23 cellular contexts compared by ENCODE assay signal in genomic region chr2:54813584-54813983, GRCh38.
DNase-seq lines count a peak whose midpoint lies in the region; ATAC-seq, FAIRE-seq and TF ChIP-seq lines count a peak whose summit lies in the region.
"Had no signal": no experiment of that assay in that cellular context is flagged by ENCODE, and none has a peak within 500 bp of the region (broad histone marks: within the 10 kb centered on the region; RNA-seq: fewer than 3 reads in every experiment).

No MANE protein-coding gene starts in this region.

- H3K79me2 ChIP-seq in K562 (ENCODE audit: control insufficient read depth, insufficient read depth, low read length) (no peaks in the 10 kb centered on the region), H9 (ENCODE audit: insufficient read depth, low read length) (no peaks in the 10 kb centered on the region)

- intact Hi-C loops in K562 (cut with micrococcal nuclease) = no loop called here

- FAIRE-seq in K562 (lab: Jason Lieb, UNC) (no peak), urothelium cell line (lab: Jason Lieb, UNC) (peak; percentile 90)

- POLR2A ChIA-PET in K562 (lab: Yijun Ruan, JAX) = no interaction called here
- POLR2A ChIA-PET in T-cell (lab: Charles Lee) = no interaction called here

- H2BK5ac ChIP-seq in H9 (ENCODE audit: insufficient read length, low read length) = no peak overlapping the region

- no peak for ATAC-seq in K562
- ATAC-seq in foreskin keratinocyte = peak; percentile 40
- ATAC-seq in T-cell (replicated peaks in 1 of 4) = no peak
- ATAC-seq: GM23338, HCT116 had no signal

- H3K27me3 Mint-ChIP-seq in H9 (ENCODE audit: low read depth) = no peaks in the 10 kb centered on the region
- peaks cover 4 to 18% of the 10 kb centered on the region in 2 donors for H3K27me3 Mint-ChIP-seq in T-cell

- no peak overlapping the region for H3K4me3 ChIP-seq in K562
- H3K4me3 ChIP-seq: GM23338 had no signal

- H3T11ph ChIP-seq in H9 (ENCODE audit: low read length) = no peak overlapping the region

- no peak overlapping the region for H3K14ac ChIP-seq in H9 (ENCODE audit: insufficient read depth, low read length)

- H3K56ac ChIP-seq in H9 (ENCODE audit: insufficient read length, low read depth, low read length) = no peak overlapping the region

- no peaks in the 10 kb centered on the region for H3K9me1 ChIP-seq in K562 (ENCODE audit: control insufficient read depth, insufficient read depth, low read length)

- H3K27ac Mint-ChIP-seq in H9 (no peak overlapping the region), T-cell (no peak overlapping the region)
- H3K27ac Mint-ChIP-seq: CD8-positive, alpha-beta memory T cell; GM23338 had no signal

- no peak overlapping the region for H2AFZ ChIP-seq in K562 (ENCODE audit: low read depth, low read length)
- H2AFZ ChIP-seq in H9 (ENCODE audit: low read length) = no peak overlapping the region

- H3K9me3 ChIP-seq in K562 (replicated peaks; ENCODE audit: control insufficient read depth, insufficient read depth, low read depth, low read length) (no peaks in the 10 kb centered on the region), H9 (ENCODE audit: control insufficient read depth, low read depth, low read length) (no peaks in the 10 kb centered on the region)

- H2AK5ac ChIP-seq in H9 (ENCODE audit: insufficient read length, low read length) = no peak overlapping the region

- H2BK12ac ChIP-seq in H9 (ENCODE audit: insufficient read length, low read depth, low read length) = no peak overlapping the region

- no peak overlapping the region for H2BK120ac ChIP-seq in H9 (ENCODE audit: low read depth, low read length, poor library complexity, severe bottlenecking)

- CTCF ChIA-PET in K562 (lab: Yijun Ruan, JAX; ENCODE audit: low intra/inter-chr PET ratio) = no interaction called here
- CTCF ChIA-PET in T-cell (lab: Charles Lee) = no interaction called here

- WGBS in K562 (ENCODE audit: insufficient coverage, low coverage, missing lambda C conversion rate) = 0% methylated on average over 1 of the region's 1 CpG
- no CpG with 5 or more reads among the region's 1 CpG for WGBS in H9 (ENCODE audit: extremely low coverage, insufficient read length, low lambda C conversion rate)

- H3K23me2 ChIP-seq in H9 (ENCODE audit: insufficient read length, low read depth, low read length, poor library complexity, severe bottlenecking) = no peaks in the 10 kb centered on the region

- no peak overlapping the region for H3K4me3 Mint-ChIP-seq in H9
- H3K4me3 Mint-ChIP-seq in T-cell = no peak overlapping the region
- H3K4me3 Mint-ChIP-seq: CD8-positive, alpha-beta memory T cell; GM23338 had no signal

- TF ChIP-seq EP300 in K562 (IDR thresholded peaks at IDR 0.05; ENCODE audit: low read length) = no peak

- H3K36me3 ChIP-seq in K562 (ENCODE audit: control insufficient read depth, insufficient read depth, low read length) = no peaks in the 10 kb centered on the region

- no peak overlapping the region for H3K4ac ChIP-seq in H9 (ENCODE audit: low read depth, low read length)

- H4K20me1 ChIP-seq in K562 (replicated peaks; ENCODE audit: control insufficient read depth, insufficient read depth, low read length) = no peaks in the 10 kb centered on the region
- H4K20me1 ChIP-seq in H9 (ENCODE audit: control insufficient read depth, insufficient read depth, insufficient read length) = no peaks in the 10 kb centered on the region

- H3K9me3 Mint-ChIP-seq in H9 (no peaks in the 10 kb centered on the region), T-cell (peaks cover 0 to 8% (median 0%) of the 10 kb centered on the region in 3 donors)
- H3K9me3 Mint-ChIP-seq: CD8-positive, alpha-beta memory T cell; GM23338 had no signal

- H2BK15ac ChIP-seq in H9 (ENCODE audit: low read depth, low read length) = no peak overlapping the region

- DNase-seq in NCI-H82 (lab: John Stamatoyannopoulos, UW) (peak; percentile 27), NCI-H82 treated with DMSO at 0.1 percent for 48 hours (lab: John Stamatoyannopoulos, UW; ENCODE audit: unreplicated experiment) (no peak), K562 (ENCODE audit: extremely low read depth in 1 of 4, low spot score in 3 of 4) (no peak), foreskin keratinocyte (peak; percentile 58 to 77), urothelium cell line (ENCODE audit: low spot score) (no peak), H9 (no peak), T-cell (no peak), NCI-H1694 treated with DMSO at 0.1 percent for 48 hours (lab: John Stamatoyannopoulos, UW) (no peak)
- DNase-seq: Calu3; CD8-positive, alpha-beta memory T cell; DMS153; GDM1; NCI-H1092 treated with DMSO at 0.1 percent for 48 hours; NCI-H1436 treated with DMSO at 0.1 percent for 48 hours; NCI-H2029; NCI-H2171; NCI-H345; NCI-H524; Right ventricle myocardium superior had no signal

- no peak overlapping the region for H3K18ac ChIP-seq in H9 (ENCODE audit: insufficient read length, low read depth, low read length)

- in situ Hi-C loops in K562 (cut with MboI) = no loop called here

- H3K4me2 ChIP-seq in K562 (ENCODE audit: insufficient read depth, low read length) (no peak overlapping the region), H9 (ENCODE audit: insufficient read depth, insufficient read length, low read length) (no peak overlapping the region)

- no peaks in the 10 kb centered on the region for H3K36me3 Mint-ChIP-seq in H9 (ENCODE audit: insufficient read depth in 1 of 3, low read depth in 3 of 3)
- no peaks in the 10 kb centered on the region for H3K36me3 Mint-ChIP-seq in T-cell

- no peak overlapping the region for H4K8ac ChIP-seq in H9 (replicated peaks; ENCODE audit: insufficient read length, low read depth, low read length)

- H4K91ac ChIP-seq in H9 (ENCODE audit: insufficient read length, low read depth, low read length) = no peak overlapping the region

- TF ChIP-seq CTCF in K562 (IDR thresholded peaks at IDR 0.05 in 2 of 3, conservative IDR thresholded peaks at IDR 0.05 in 1 of 3; ENCODE audit: insufficient read depth in 2 of 3, low read depth in 1 of 3, low read length in 3 of 3) (no peak), foreskin keratinocyte (conservative IDR thresholded peaks at IDR 0.05) (no peak), H9 (conservative IDR thresholded peaks at IDR 0.05) (no peak)

- no peak overlapping the region for H3K27ac ChIP-seq in K562 (ENCODE audit: extremely low read depth, low read depth, low read length)
- peak overlapping the region; percentile 67 for H3K27ac ChIP-seq in foreskin keratinocyte
- H3K27ac ChIP-seq in H9 (ENCODE audit: insufficient read length, low read depth, low read length) = no peak overlapping the region
- H3K27ac ChIP-seq: 22Rv1, C4-2B had no signal

- H3K27me3 ChIP-seq in K562 (ENCODE audit: control insufficient read depth in 2 of 2, insufficient read depth in 2 of 2, low read length in 2 of 2) = peaks cover 4% of the 10 kb centered on the region in 2 experiments; a peak in 2 of 5 replicates
- no peaks in the 10 kb centered on the region for H3K27me3 ChIP-seq in foreskin keratinocyte
- H3K27me3 ChIP-seq in H9 (ENCODE audit: insufficient read depth, low read length) = no peaks in the 10 kb centered on the region

- no peaks in the 10 kb centered on the region for H3K79me1 ChIP-seq in H9 (ENCODE audit: insufficient read depth, low read depth, low read length, poor library complexity, severe bottlenecking)

- TF ChIP-seq POLR2A in K562 (conservative IDR thresholded peaks at IDR 0.05) = no peak

- H3K4me1 Mint-ChIP-seq in H9 (peaks cover 10 to 11% of the 10 kb centered on the region in 2 experiments), T-cell (no peaks in the 10 kb centered on the region)
- H3K4me1 Mint-ChIP-seq: CD8-positive, alpha-beta memory T cell had no signal

- no peak overlapping the region for H4K5ac ChIP-seq in H9 (ENCODE audit: insufficient read length, low read depth, low read length)

- H3K9ac ChIP-seq in K562 (ENCODE audit: insufficient read depth in 1 of 2, low read depth in 2 of 2, low read length in 2 of 2) (no peak overlapping the region), H9 (ENCODE audit: extremely low read depth, insufficient read length, low read length) (no peak overlapping the region)

- H2BK20ac ChIP-seq in H9 (ENCODE audit: low read depth, low read length, poor library complexity, severe bottlenecking) = no peak overlapping the region

- no peak overlapping the region for H3K23ac ChIP-seq in H9 (ENCODE audit: insufficient read length, low read depth, low read length)

- H3K4me1 ChIP-seq in K562 (replicated peaks in 1 of 2; ENCODE audit: control insufficient read depth in 2 of 2, insufficient read depth in 2 of 2, low read length in 2 of 2) (no peaks in the 10 kb centered on the region), foreskin keratinocyte (peaks cover 44% of the 10 kb centered on the region), H9 (ENCODE audit: insufficient read depth, low read length) (no peaks in the 10 kb centered on the region)

- TF ChIP-seq RAD21 in K562 (CRISPR knock-in tag; conservative IDR thresholded peaks at IDR 0.05 in 1 of 2, IDR thresholded peaks at IDR 0.05 in 1 of 2) = no peak

- BruUV-seq in K562 (replicated peaks; lab: Mats Ljungman, UMichigan) = no TSS peak

TF ChIP-seq in K562, 482 proteins besides CTCF, POLR2A, EP300 and RAD21:
- peak; percentile 60; the same call in 1 of the 2 replicates for TF ChIP-seq ATF3 (IDR thresholded peaks at IDR 0.05)
- no peak for TF ChIP-seq ATF3 (CRISPR knock-in tag; conservative IDR thresholded peaks at IDR 0.05)
- TF ChIP-seq ATF7 (IDR thresholded peaks at IDR 0.05) = peak; percentile 55; the same call in 1 of the 2 replicates
- no peak for TF ChIP-seq ZC3H8 (IDR thresholded peaks at IDR 0.05)
- no peak for TF ChIP-seq NR0B1 (IDR thresholded peaks at IDR 0.05; ENCODE audit: partially characterized antibody)
- TF ChIP-seq MTF1 (CRISPR knock-in tag; IDR thresholded peaks at IDR 0.05; ENCODE audit: borderline replicate concordance) = no peak
- TF ChIP-seq NRF1 (conservative IDR thresholded peaks at IDR 0.05 in 1 of 2, IDR thresholded peaks at IDR 0.05 in 1 of 2) = 0 out of 4 replicates have a peak, but pooled peaks of 1 of the 2 experiments have one; percentile 23
TF ChIP-seq in K562: peak in this region for 3.

Comparison
In these comparisons a context has a peak if more than half of its experiments do, and no peak if none do; other contexts are left out.
1. DNase-seq: peak in NCI-H82 (single experiment) and foreskin keratinocyte (2 of 2); none in NCI-H82 treated with DMSO at 0.1 percent for 48 hours (single experiment), K562 (0 of 4), urothelium cell line (single experiment), H9 (single experiment), T-cell (0 of 34) and NCI-H1694 treated with DMSO at 0.1 percent for 48 hours (single experiment).